ENCODE assay signal across 15 cellular contexts in the genomic region with DNA sequence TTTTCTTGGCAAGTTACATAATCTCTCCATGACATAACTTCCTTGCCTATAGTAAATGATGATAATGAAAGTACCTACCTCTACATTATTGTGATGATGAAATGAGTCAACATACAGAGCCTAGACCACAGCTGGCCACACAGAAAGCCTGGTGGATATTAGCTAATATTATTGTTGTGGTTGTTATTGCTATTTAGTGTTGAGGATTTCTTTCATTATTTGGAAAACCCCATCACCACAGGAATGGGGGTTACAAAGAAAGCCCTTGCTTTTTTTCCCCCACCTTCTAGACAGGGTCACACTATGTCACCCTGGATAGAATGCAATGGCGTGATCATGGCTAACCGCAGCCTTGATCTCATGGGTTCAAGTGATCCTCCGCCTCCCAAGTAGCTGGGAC.
DNase-seq lines count a peak whose midpoint lies in the region; ATAC-seq and TF ChIP-seq lines count a peak whose summit lies in the region.
"Had no signal": no experiment of that assay in that cellular context is flagged by ENCODE, and none has a peak within 500 bp of the region (broad histone marks: within the 10 kb centered on the region; RNA-seq: fewer than 3 reads in every experiment).

No MANE protein-coding gene starts in this region.

- TF ChIP-seq POLR2A in IMR-90 (IDR thresholded peaks at IDR 0.05; ENCODE audit: low read depth, low read length), result no peak

- no peak overlapping the region for H3K4me2 ChIP-seq in IMR-90 (ENCODE audit: low read depth, low read length)

- DNase-seq in AG10803 (ENCODE audit: low read depth), result peak; percentile 58
- DNase-seq in IMR-90, result no peak
- no peak for DNase-seq in head of caudate nucleus
- DNase-seq in activated naive CD8-positive, alpha-beta T cell treated with anti-CD3 and anti-CD28 coated beads, Interleukin-2, amount 50 U/mL, for 24 hours, result no peak
- DNase-seq in kidney glomerular epithelial cell (lab: John Stamatoyannopoulos, UW), result no peak
- DNase-seq in NCI-H1417 (lab: John Stamatoyannopoulos, UW), result no peak
- DNase-seq: activated B cell treated with CpG ODN at 0.5 μM for 24 hours; adrenal gland; COR-L47; dermis blood vessel endothelial cell; KG1; stimulated activated CD4-positive, alpha-beta T cell treated with anti-CD3 and anti-CD28 coated beads, Interleukin-2, amount 100 ng/mL, for 24 hours had no signal

- no peak overlapping the region for H2AK9ac ChIP-seq in IMR-90 (replicated peaks; ENCODE audit: low read depth, low read length, poor library complexity)

- H3K4me3 Mint-ChIP-seq in activated naive CD8-positive, alpha-beta T cell treated with anti-CD3 and anti-CD28 coated beads, Interleukin-2, amount 50 U/mL, for 24 hours, result no peak overlapping the region
- H3K4me3 Mint-ChIP-seq: activated B cell treated with CpG ODN at 0.5 μM for 24 hours had no signal

- H3K36me3 ChIP-seq in IMR-90 (ENCODE audit: control insufficient read depth, insufficient read depth, low read length), result no peaks in the 10 kb centered on the region
- H3K36me3 ChIP-seq: adrenal gland, prostate gland had no signal

- no peaks in the 10 kb centered on the region for H3K9me3 ChIP-seq in IMR-90 (ENCODE audit: control insufficient read depth, insufficient read depth, low read length)
- H3K9me3 ChIP-seq: adrenal gland, prostate gland had no signal

- intact Hi-C loops in IMR-90 (cut with micrococcal nuclease) (no loop called here), head of caudate nucleus (cut with DNase I) (loop anchor here (10.0 kb wide), 1 partner anchor 265 kb away; no protein-coding TSS in a partner anchor)

- H3K9me1 ChIP-seq in IMR-90 (ENCODE audit: insufficient read depth, low read length), result peaks cover 5% of the 10 kb centered on the region; the same call in 1 of the 2 replicates

- H3K9me3 Mint-ChIP-seq in activated naive CD8-positive, alpha-beta T cell treated with anti-CD3 and anti-CD28 coated beads, Interleukin-2, amount 50 U/mL, for 24 hours, result no peaks in the 10 kb centered on the region
- H3K9me3 Mint-ChIP-seq: activated B cell treated with CpG ODN at 0.5 μM for 24 hours had no signal

- H2BK15ac ChIP-seq in IMR-90 (ENCODE audit: low read depth, low read length), result no peak overlapping the region

- H2BK20ac ChIP-seq in IMR-90 (ENCODE audit: low read depth, low read length), result no peak overlapping the region

- H4K91ac ChIP-seq in IMR-90 (ENCODE audit: insufficient read depth, low read depth, low read length), result no peak overlapping the region

- peaks cover 3% of the 10 kb centered on the region; the same call in 1 of the 2 replicates for H4K20me1 ChIP-seq in IMR-90 (ENCODE audit: insufficient read depth, low read length)

- H3K23ac ChIP-seq in IMR-90 (ENCODE audit: low read depth, low read length), result no peak overlapping the region

- no peak for TF ChIP-seq RAD21 in IMR-90 (IDR thresholded peaks at IDR 0.05; ENCODE audit: low read length)

- H3K36me3 Mint-ChIP-seq in activated naive CD8-positive, alpha-beta T cell treated with anti-CD3 and anti-CD28 coated beads, Interleukin-2, amount 50 U/mL, for 24 hours (ENCODE audit: low read depth), result no peaks in the 10 kb centered on the region

- WGBS in IMR-90 (ENCODE audit: extremely low coverage in 2 of 2, insufficient read length in 1 of 2), 2 experiments, result 100% methylated on average over 2 of the region's 3 CpGs; no CpG with 5 or more reads in 1 of the 2 experiments

- H3K56ac ChIP-seq in IMR-90 (ENCODE audit: extremely low read depth, insufficient read depth, low read length), result no peak overlapping the region

- no peaks in the 10 kb centered on the region for H3K27me3 ChIP-seq in IMR-90 (ENCODE audit: control insufficient read depth, insufficient read depth, low read length)
- H3K27me3 ChIP-seq: adrenal gland had no signal

- H3K4me3 ChIP-seq in AG10803 (ENCODE audit: low read length), result no peak overlapping the region
- no peak overlapping the region for H3K4me3 ChIP-seq in IMR-90 (ENCODE audit: insufficient read depth, low read depth, low read length)
- H3K4me3 ChIP-seq: adrenal gland, prostate gland had no signal

- no TSS peak for BruUV-seq in IMR-90 (replicated peaks; lab: Mats Ljungman, UMichigan)

- no peaks in the 10 kb centered on the region for H3K4me1 Mint-ChIP-seq in activated naive CD8-positive, alpha-beta T cell treated with anti-CD3 and anti-CD28 coated beads, Interleukin-2, amount 50 U/mL, for 24 hours
- H3K4me1 Mint-ChIP-seq: activated B cell treated with CpG ODN at 0.5 μM for 24 hours had no signal

- H3K27ac ChIP-seq in IMR-90 (ENCODE audit: insufficient read depth, low read length), result no peak overlapping the region
- H3K27ac ChIP-seq: adrenal gland, prostate gland had no signal

- H2AFZ ChIP-seq in IMR-90 (replicated peaks; ENCODE audit: low read length, poor library complexity), result no peak overlapping the region

- no peak overlapping the region for H3K27ac Mint-ChIP-seq in activated naive CD8-positive, alpha-beta T cell treated with anti-CD3 and anti-CD28 coated beads, Interleukin-2, amount 50 U/mL, for 24 hours
- H3K27ac Mint-ChIP-seq: activated B cell treated with CpG ODN at 0.5 μM for 24 hours had no signal

- H3K18ac ChIP-seq in IMR-90 (ENCODE audit: low read depth, low read length), result peak overlapping the region; percentile 25; the same call in 1 of the 2 replicates

- no peak overlapping the region for H2BK120ac ChIP-seq in IMR-90 (ENCODE audit: low read depth, low read length)

- dilution Hi-C loops in IMR-90 (cut with HindIII; ENCODE audit: low sequenced_read_pairs, unreplicated experiment), result loop anchor here (25.0 kb wide), 1 partner anchor 113 kb away; the partner anchor contains the start of gene PDZRN3

- ATAC-seq in GM18870 (IDR thresholded peaks at IDR 0.05; ENCODE audit: unreplicated experiment) (peak; percentile 70), HG02759 (IDR thresholded peaks at IDR 0.05; ENCODE audit: unreplicated experiment) (peak; percentile 50), IMR-90 (ENCODE audit: low read depth) (no peak)
- ATAC-seq in activated naive CD8-positive, alpha-beta T cell treated with anti-CD3 and anti-CD28 coated beads, Interleukin-2, amount 50 U/mL, for 24 hours, result no peak

- no peak overlapping the region for H3K14ac ChIP-seq in IMR-90 (replicated peaks; ENCODE audit: low read depth, low read length)

- CTCF ChIA-PET in IMR-90 (lab: Yijun Ruan, JAX), result interaction anchor here (0.8 to 1.0 kb wide), 3 partner anchors 14 to 348 kb away, joined by 3 to 4 read pairs (median 3); no protein-coding TSS in a partner anchor

- H3K27me3 Mint-ChIP-seq in activated naive CD8-positive, alpha-beta T cell treated with anti-CD3 and anti-CD28 coated beads, Interleukin-2, amount 50 U/mL, for 24 hours, result peaks cover 12% of the 10 kb centered on the region

- H2BK5ac ChIP-seq in IMR-90 (ENCODE audit: low read depth, low read length, poor library complexity, severe bottlenecking), result no peak overlapping the region

- H3K4me1 ChIP-seq in IMR-90 (ENCODE audit: control insufficient read depth, insufficient read depth, low read length), result peaks cover 10% of the 10 kb centered on the region; the same call in 1 of the 2 replicates

- no peak overlapping the region for H2AK5ac ChIP-seq in IMR-90 (ENCODE audit: low read depth, low read length)

- peaks cover 4 to 23% of the 10 kb centered on the region in 2 experiments; a peak in 3 of 4 replicates for H3K79me1 ChIP-seq in IMR-90 (ENCODE audit: low read depth in 1 of 2, low read length in 2 of 2)

- H4K8ac ChIP-seq in IMR-90 (ENCODE audit: low read depth in 2 of 2, low read length in 2 of 2), result no peak overlapping the region

- H3K4ac ChIP-seq in IMR-90 (ENCODE audit: low read depth, low read length), result no peak overlapping the region

- TF ChIP-seq CTCF in AG10803 (conservative IDR thresholded peaks at IDR 0.05; ENCODE audit: low read length) (no peak), IMR-90 (conservative IDR thresholded peaks at IDR 0.05; ENCODE audit: low read depth, low read length) (no peak)

- H3K9ac ChIP-seq in IMR-90 (ENCODE audit: low read depth, low read length), result no peak overlapping the region

- in situ Hi-C loops in IMR-90 (cut with MboI; ENCODE audit: low sequenced_read_pairs), result loop anchor here (5.0 to 25.0 kb wide), 4 partner anchors 37 to 397 kb away; partner anchors contain the start of gene PDZRN3

- POLR2A ChIA-PET in IMR-90 (lab: Charles Lee; ENCODE audit: unreplicated experiment), result no interaction called here

- H4K5ac ChIP-seq in IMR-90 (ENCODE audit: low read depth, low read length), result no peak overlapping the region

TF ChIP-seq in IMR-90, 13 proteins besides CTCF, POLR2A, EP300 and RAD21:
- peak; percentile 43; the same call in 1 of the 2 replicates for TF ChIP-seq CEBPB (IDR thresholded peaks at IDR 0.05; ENCODE audit: low read depth, low read length)
- TF ChIP-seq NFE2L2 (IDR thresholded peaks at IDR 0.05; ENCODE audit: low read depth, low read length), result no peak

Comparison
In these comparisons a context has a peak if more than half of its experiments do, and no peak if none do; other contexts are left out.
1. ATAC-seq: peak in GM18870 (single experiment) and HG02759 (single experiment); none in IMR-90 (single experiment) and activated naive CD8-positive, alpha-beta T cell treated with anti-CD3 and anti-CD28 coated beads, Interleukin-2, amount 50 U/mL, for 24 hours (single experiment).